ENCODE assay signal across 27 cellular contexts in genomic region chr17:16906670-16907069, GRCh38.
DNase-seq lines count a peak whose midpoint lies in the region; ATAC-seq, FAIRE-seq and TF ChIP-seq lines count a peak whose summit lies in the region.
"Had no signal": no experiment of that assay in that cellular context is flagged by ENCODE, and none has a peak within 500 bp of the region (broad histone marks: within the 10 kb centered on the region; RNA-seq: fewer than 3 reads in every experiment).

No MANE protein-coding gene starts in this region.

- no peak overlapping the region for H3K4me3 Mint-ChIP-seq in activated CD4-positive, alpha-beta T cell treated with anti-CD3 and anti-CD28 coated beads for 36 hours
- no peak overlapping the region for H3K4me3 Mint-ChIP-seq in astrocyte (ENCODE audit: unreplicated experiment)
- H3K4me3 Mint-ChIP-seq: brain; IgD-negative memory B cell; natural killer cell treated with Interleukin-12 subunit alpha and Interleukin-12 subunit beta and Interleukin-15 and Interleukin-18, amount 100 ng/mL, for 72 hours had no signal

- no peak overlapping the region for H3K14ac ChIP-seq in trophoblast cell (ENCODE audit: low read length)

- DNase-seq in activated CD4-positive, alpha-beta T cell treated with anti-CD3 and anti-CD28 coated beads for 36 hours: no peak
- no peak for DNase-seq in activated CD4-positive, alpha-beta T cell treated with anti-CD3 and anti-CD28 coated beads for 4 hours
- peak; percentile 19 for DNase-seq in M059J (ENCODE audit: low read depth)
- DNase-seq in astrocyte (ENCODE audit: low read depth): peak; percentile 93
- peak; percentile 27 to 79 for DNase-seq in trophoblast cell
- DNase-seq in epidermal melanocyte (ENCODE audit: insufficient read length, low spot score): no peak
- DNase-seq: 8988T; activated CD4-positive, alpha-beta T cell treated with anti-CD3 and anti-CD28 coated beads, Interleukin-2, amount 50 U/mL, for 1 hour; activated CD8-positive, alpha-beta memory T cell treated with anti-CD3 and anti-CD28 coated beads, Interleukin-2, amount 50 U/mL, for 48 hours; activated naive CD4-positive, alpha-beta T cell treated with Interleukin-2 at 50 U/mL for 16 hours; BE2C; dermis blood vessel endothelial cell; GF-D8; mesendoderm; NCI-H1694 treated with DMSO at 0.1 percent for 48 hours; NCI-H2227 treated with DMSO at 0.1 percent for 48 hours; NCI-H82; RPMI8226 had no signal

- CTCF ChIA-PET in activated CD4-positive, alpha-beta T cell treated with anti-CD3 and anti-CD28 coated beads for 36 hours (lab: Charles Lee): no interaction called here

- H3K27me3 Mint-ChIP-seq in activated CD4-positive, alpha-beta T cell treated with anti-CD3 and anti-CD28 coated beads for 36 hours: peaks cover 20% of the 10 kb centered on the region
- no peaks in the 10 kb centered on the region for H3K27me3 Mint-ChIP-seq in astrocyte (ENCODE audit: low read depth, unreplicated experiment)

- H3K9ac ChIP-seq in astrocyte (ENCODE audit: low read length) (no peak overlapping the region), trophoblast cell (ENCODE audit: low read length) (no peak overlapping the region)
- H3K9ac ChIP-seq: parathyroid adenoma had no signal

- POLR2A ChIA-PET in activated CD4-positive, alpha-beta T cell treated with anti-CD3 and anti-CD28 coated beads for 36 hours (lab: Charles Lee): interaction anchor here (0.6 kb wide), 1 partner anchor 20 kb away, joined by 4 read pairs; no protein-coding TSS in a partner anchor

- no peaks in the 10 kb centered on the region for H3K36me3 ChIP-seq in astrocyte (ENCODE audit: insufficient read depth, low read length)
- no peaks in the 10 kb centered on the region for H3K36me3 ChIP-seq in trophoblast cell (ENCODE audit: control insufficient read depth in 1 of 2, insufficient read depth in 2 of 2, low read length in 2 of 2)
- H3K36me3 ChIP-seq: BE2C had no signal

- no peak overlapping the region for H2AK5ac ChIP-seq in trophoblast cell (ENCODE audit: low read length)

- peaks cover 7% of the 10 kb centered on the region for H3K79me1 ChIP-seq in trophoblast cell (ENCODE audit: low read length)

- H3K79me2 ChIP-seq in astrocyte (ENCODE audit: insufficient read depth, low read length) (no peaks in the 10 kb centered on the region), trophoblast cell (ENCODE audit: control insufficient read depth, insufficient read depth, low read length, poor library complexity) (no peaks in the 10 kb centered on the region)
- H3K79me2 ChIP-seq: parathyroid adenoma had no signal

- H3K4me1 ChIP-seq in astrocyte (ENCODE audit: insufficient read depth, low read length) (peaks cover 8% of the 10 kb centered on the region), trophoblast cell (ENCODE audit: control insufficient read depth in 1 of 2, insufficient read depth in 2 of 2, low read length in 2 of 2) (peaks cover 2 to 7% of the 10 kb centered on the region in 2 experiments)
- H3K4me1 ChIP-seq: BE2C, parathyroid adenoma had no signal

- no peak for TF ChIP-seq CTCF in astrocyte (IDR thresholded peaks at IDR 0.05; ENCODE audit: insufficient read depth, low read depth, low read length)

- H2BK12ac ChIP-seq in trophoblast cell (ENCODE audit: low read length): no peak overlapping the region

- FAIRE-seq in astrocyte (lab: Jason Lieb, UNC): no peak
- FAIRE-seq: D721Med, frontal cortex had no signal

- H3K9me3 ChIP-seq in astrocyte (ENCODE audit: insufficient read depth, low read depth, low read length) (no peaks in the 10 kb centered on the region), trophoblast cell (ENCODE audit: insufficient read depth, low read depth, low read length) (no peaks in the 10 kb centered on the region)
- H3K9me3 ChIP-seq: BE2C had no signal

- no peaks in the 10 kb centered on the region for H3K36me3 Mint-ChIP-seq in activated CD4-positive, alpha-beta T cell treated with anti-CD3 and anti-CD28 coated beads for 36 hours (ENCODE audit: low read depth)
- no peaks in the 10 kb centered on the region for H3K36me3 Mint-ChIP-seq in astrocyte (ENCODE audit: low read depth, unreplicated experiment)
- H3K36me3 Mint-ChIP-seq: brain; natural killer cell treated with Interleukin-12 subunit alpha and Interleukin-12 subunit beta and Interleukin-15 and Interleukin-18, amount 100 ng/mL, for 72 hours had no signal

- no peak overlapping the region for H2AFZ ChIP-seq in astrocyte (ENCODE audit: low read depth, low read length)
- H2AFZ ChIP-seq in trophoblast cell (ENCODE audit: insufficient read depth, low read length, poor library complexity): no peak overlapping the region
- H2AFZ ChIP-seq: parathyroid adenoma had no signal

- intact Hi-C loops in activated CD4-positive, alpha-beta T cell treated with anti-CD3 and anti-CD28 coated beads for 36 hours (cut with DNase I, micrococcal nuclease): no loop called here

- H2BK5ac ChIP-seq in trophoblast cell (ENCODE audit: low read depth, low read length, poor library complexity): no peak overlapping the region

- no peak overlapping the region for H3K4me3 ChIP-seq in astrocyte (ENCODE audit: insufficient read depth, low read depth, low read length)
- no peak overlapping the region for H3K4me3 ChIP-seq in trophoblast cell (ENCODE audit: low read depth, low read length)

- H3K4ac ChIP-seq in trophoblast cell (ENCODE audit: low read depth, low read length): no peak overlapping the region

- H3K9me3 Mint-ChIP-seq in activated CD4-positive, alpha-beta T cell treated with anti-CD3 and anti-CD28 coated beads for 36 hours (ENCODE audit: low read depth): no peaks in the 10 kb centered on the region
- H3K9me3 Mint-ChIP-seq in astrocyte (ENCODE audit: unreplicated experiment): no peaks in the 10 kb centered on the region
- H3K9me3 Mint-ChIP-seq: IgD-negative memory B cell; natural killer cell treated with Interleukin-12 subunit alpha and Interleukin-12 subunit beta and Interleukin-15 and Interleukin-18, amount 100 ng/mL, for 72 hours had no signal

- whole genome bisulfite sequencing in trophoblast cell (ENCODE audit: extremely low coverage, insufficient coverage, insufficient read length): no CpG with 5 or more reads among the region's 4 CpGs

- H4K12ac ChIP-seq in trophoblast cell (ENCODE audit: low read depth, low read length): no peak overlapping the region

- H3K18ac ChIP-seq in trophoblast cell (ENCODE audit: low read length): no peak overlapping the region

- peak; percentile 72 for ATAC-seq in activated CD4-positive, alpha-beta T cell treated with anti-CD3 and anti-CD28 coated beads for 36 hours
- ATAC-seq in HG03439 (IDR thresholded peaks at IDR 0.05; ENCODE audit: unreplicated experiment) (no peak), GM21447 (IDR thresholded peaks at IDR 0.05; ENCODE audit: unreplicated experiment) (no peak)

- peak overlapping the region; percentile 54 for H3K4me2 ChIP-seq in astrocyte (ENCODE audit: low read length)
- no peak overlapping the region for H3K4me2 ChIP-seq in trophoblast cell (ENCODE audit: low read length)

- no peak overlapping the region for H3K27ac Mint-ChIP-seq in activated CD4-positive, alpha-beta T cell treated with anti-CD3 and anti-CD28 coated beads for 36 hours
- peak overlapping the region; percentile 50 for H3K27ac Mint-ChIP-seq in astrocyte (ENCODE audit: unreplicated experiment)
- H3K27ac Mint-ChIP-seq: brain; IgD-negative memory B cell; natural killer cell treated with Interleukin-12 subunit alpha and Interleukin-12 subunit beta and Interleukin-15 and Interleukin-18, amount 100 ng/mL, for 72 hours had no signal

- no peak overlapping the region for H2BK120ac ChIP-seq in trophoblast cell (ENCODE audit: insufficient read depth, low read length, poor library complexity)

- H3K27ac ChIP-seq in astrocyte (ENCODE audit: low read depth, low read length) (peak overlapping the region; percentile 18), trophoblast cell (ENCODE audit: low read depth, low read length) (no peak overlapping the region)
- H3K27ac ChIP-seq: HL-60, parathyroid adenoma had no signal

- no peak overlapping the region for H4K91ac ChIP-seq in trophoblast cell (ENCODE audit: low read depth, low read length)

- no peaks in the 10 kb centered on the region for H4K20me1 ChIP-seq in astrocyte (ENCODE audit: insufficient read depth, low read length)

- no peak overlapping the region for H4K8ac ChIP-seq in trophoblast cell (ENCODE audit: low read depth, low read length)

- H3K4me1 Mint-ChIP-seq in activated CD4-positive, alpha-beta T cell treated with anti-CD3 and anti-CD28 coated beads for 36 hours: peaks cover 45% of the 10 kb centered on the region
- peaks cover 37% of the 10 kb centered on the region for H3K4me1 Mint-ChIP-seq in astrocyte (ENCODE audit: low read depth, unreplicated experiment)
- H3K4me1 Mint-ChIP-seq: brain had no signal

- no peak overlapping the region for H3K23ac ChIP-seq in trophoblast cell (ENCODE audit: low read length)

- H3K27me3 ChIP-seq in astrocyte (ENCODE audit: insufficient read depth, low read length) (no peaks in the 10 kb centered on the region), trophoblast cell (ENCODE audit: insufficient read depth, low read length) (no peaks in the 10 kb centered on the region)
- H3K27me3 ChIP-seq: BE2C had no signal

Comparison
In these comparisons a context has a peak if more than half of its experiments do, and no peak if none do; other contexts are left out.
1. DNase-seq: peak in M059J (single experiment), astrocyte (single experiment) and trophoblast cell (2 of 2); none in activated CD4-positive, alpha-beta T cell treated with anti-CD3 and anti-CD28 coated beads for 36 hours (single experiment), activated CD4-positive, alpha-beta T cell treated with anti-CD3 and anti-CD28 coated beads for 4 hours (0 of 2) and epidermal melanocyte (single experiment).